19 cellular contexts compared by ENCODE assay signal in the genomic region with DNA sequence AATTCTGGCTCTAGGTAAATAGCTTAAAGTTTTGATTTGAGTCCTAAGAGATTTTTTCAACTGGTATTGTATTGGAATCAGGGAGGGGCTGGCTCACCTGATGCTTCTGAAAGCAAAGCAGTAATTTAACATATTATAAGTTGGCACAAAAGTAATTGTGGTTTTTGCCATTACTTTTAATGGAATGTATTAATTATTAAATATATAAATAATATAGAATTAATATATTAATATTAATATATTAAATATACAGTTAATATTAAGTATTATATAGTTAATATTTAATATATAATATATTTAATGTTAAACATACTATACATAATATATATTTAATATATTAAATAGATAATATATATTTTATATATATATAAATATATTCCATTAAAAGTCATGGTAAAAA. TPM values are rescaled to one million over a fixed set of nuclear protein-coding genes. Genes with fewer than 3 reads are reported as not detected.
A peak's percentile ranks its signal among the peaks of the same experiment; 100 is the strongest.
DNase-seq lines count a peak whose midpoint lies in the region; ATAC-seq, FAIRE-seq and TF ChIP-seq lines count a peak whose summit lies in the region.
"Had no signal": no experiment of that assay in that cellular context is flagged by ENCODE, and none has a peak within 500 bp of the region (broad histone marks: within the 10 kb centered on the region; RNA-seq: fewer than 3 reads in every experiment).

No MANE protein-coding gene starts in this region.

- H3K4me3 ChIP-seq in pancreas (no peak overlapping the region), uterus (no peak overlapping the region), mesendoderm (ENCODE audit: low read length) (no peak overlapping the region)

- no peak for TF ChIP-seq POLR2A in uterus (IDR thresholded peaks at IDR 0.05)

- H3K56ac ChIP-seq in mesendoderm (ENCODE audit: low read length), result no peak overlapping the region

- no peak overlapping the region for H2AK5ac ChIP-seq in mesendoderm (ENCODE audit: low read length)

- H3K27me3 ChIP-seq in pancreas (no peaks in the 10 kb centered on the region), uterus (no peaks in the 10 kb centered on the region), mesendoderm (ENCODE audit: insufficient read depth, low read length, poor library complexity) (no peaks in the 10 kb centered on the region)
- H3K27me3 ChIP-seq: BE2C had no signal

- H3K27ac ChIP-seq in pancreas (no peak overlapping the region), uterus (no peak overlapping the region), mesendoderm (ENCODE audit: low read depth, low read length) (no peak overlapping the region)

- no peak overlapping the region for H4K5ac ChIP-seq in mesendoderm (ENCODE audit: low read length)

- intact Hi-C loops in pancreas (cut with DNase I), result no loop called here
- intact Hi-C loops in uterus (cut with DNase I; ENCODE audit: low total_unique reads), result no loop called here

- H3K79me1 ChIP-seq in mesendoderm (ENCODE audit: low read length), result peaks cover 1% of the 10 kb centered on the region

- H4K8ac ChIP-seq in mesendoderm (ENCODE audit: low read depth, low read length), result no peak overlapping the region

- H2BK15ac ChIP-seq in mesendoderm (replicated peaks; ENCODE audit: low read depth), result no peak overlapping the region

- TF ChIP-seq CTCF in pancreas (IDR thresholded peaks at IDR 0.05) (no peak), uterus (IDR thresholded peaks at IDR 0.05) (no peak)

- no peak overlapping the region for H3K9ac ChIP-seq in mesendoderm (ENCODE audit: low read length)

- FAIRE-seq in GM19239 (lab: Jason Lieb, UNC) (peak; percentile 66), TTC549 (lab: Jason Lieb, UNC) (peak; percentile 96), colon (lab: Jason Lieb, UNC) (peak; percentile 99), pancreas (lab: Jason Lieb, UNC) (peak; percentile 99)
- FAIRE-seq: H1 had no signal

- H3K4me1 ChIP-seq in pancreas, result peaks cover 0 to 4% (median 0%) of the 10 kb centered on the region in 3 donors
- no peaks in the 10 kb centered on the region for H3K4me1 ChIP-seq in uterus
- no peaks in the 10 kb centered on the region for H3K4me1 ChIP-seq in mesendoderm (ENCODE audit: control insufficient read depth, low read depth, low read length)

- H3K4me2 ChIP-seq in mesendoderm (ENCODE audit: low read length), result no peak overlapping the region

- H2BK120ac ChIP-seq in mesendoderm (ENCODE audit: low read depth, low read length), result no peak overlapping the region

- H3K36me3 ChIP-seq in pancreas (peaks cover 0 to 13% (median 2%) of the 10 kb centered on the region in 3 donors), uterus (no peaks in the 10 kb centered on the region), mesendoderm (ENCODE audit: control insufficient read depth, insufficient read depth, low read length) (no peaks in the 10 kb centered on the region)

- no peak overlapping the region for H2BK5ac ChIP-seq in mesendoderm (ENCODE audit: low read length)

- H3K18ac ChIP-seq in mesendoderm (ENCODE audit: low read length), result no peak overlapping the region

- H3K9me3 ChIP-seq in pancreas, result no peaks in the 10 kb centered on the region
- H3K9me3 ChIP-seq in uterus, result no peaks in the 10 kb centered on the region
- H3K9me3 ChIP-seq: BE2C had no signal

- no peak overlapping the region for H3K23ac ChIP-seq in mesendoderm (ENCODE audit: low read length)

- no peak overlapping the region for H3K4ac ChIP-seq in mesendoderm (ENCODE audit: low read depth, low read length)

- DNase-seq in GM19239 (ENCODE audit: insufficient read length, low spot score) (no peak), pancreas (no peak), anterior cingulate cortex (lab: John Stamatoyannopoulos, UW) (no peak), uterus (no peak), mesendoderm (no peak), globus pallidus (ENCODE audit: low spot score) (no peak)
- DNase-seq: ACHN; BE2C; C1 segment of cervical spinal cord; CD4-positive, CD25-positive, alpha-beta regulatory T cell; CD8-positive, alpha-beta memory T cell; COR-L47; DMS 273 treated with DMSO at 0.1 percent for 48 hours; DMS53; GDM1; H9 had no signal

- H3K79me2 ChIP-seq in mesendoderm (ENCODE audit: control insufficient read depth, insufficient read depth, low read length), result peaks cover 2% of the 10 kb centered on the region

- no peak for ATAC-seq in pancreas

RNA-seq across cellular contexts. Expression of gene RSRC1, which starts 10.4 kb away (rescaled TPM):
- total RNA-seq in pancreas, result 10 to 100 TPM in 4 of 6 donors, 1 to 10 TPM in 2; 9.8 to 19.9 (median 13.3) TPM
- polyA plus RNA-seq in pancreas, result 1 to 10 TPM; 7.7 to 9.3 TPM
- 100 to 1,000 TPM in 1 of 4 donors, 10 to 100 TPM in 3; 24.1 to 128 (median 60.6) TPM for total RNA-seq in uterus
- 29.6 TPM for polyA plus RNA-seq in mesendoderm (2013, experiment 1 of 2)
- polyA plus RNA-seq in mesendoderm (2013, experiment 2 of 2), result 28.4 TPM

RNA-seq across cellular contexts. Expression of gene SHOX2, which starts 14.1 kb away (rescaled TPM):
- total RNA-seq in pancreas (under 1 TPM in 5 of 6 donors, not detected in 1; 0.09 to 0.43 (median 0.22) TPM), uterus (1 to 10 TPM in 2 of 4 donors, under 1 TPM in 1, not detected in 1; 0.29 to 4.7 (median 1.2) TPM)
- polyA plus RNA-seq in pancreas, result under 1 TPM; 0.11 to 0.23 TPM
- polyA plus RNA-seq in mesendoderm (2013, experiment 1 of 2), result 1.1 TPM
- polyA plus RNA-seq in mesendoderm (2013, experiment 2 of 2), result 0.88 TPM
- total RNA-seq: CD4-positive, CD25-positive, alpha-beta regulatory T cell; CD8-positive, alpha-beta memory T cell; H9 had no signal
- polyA plus RNA-seq: CD4-positive, CD25-positive, alpha-beta regulatory T cell; CD8-positive, alpha-beta memory T cell had no signal
